Comparison of ENCODE assay signal across 10 cellular contexts in the genomic region with DNA sequence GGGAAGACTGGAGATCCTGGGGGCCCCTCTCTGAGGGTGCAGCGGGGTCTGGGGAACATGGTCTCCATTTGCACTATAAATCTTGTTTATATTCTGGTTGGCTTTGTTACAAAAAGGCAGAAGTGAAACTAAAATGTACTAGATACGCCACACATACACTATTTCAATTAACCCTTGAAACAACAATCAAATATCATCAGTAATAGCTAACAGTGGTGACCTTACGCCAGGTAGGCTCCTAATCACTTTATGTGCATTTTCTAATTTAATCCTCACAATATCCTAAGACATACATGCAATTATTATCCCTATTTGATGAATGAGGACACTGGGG. TPM values are rescaled to one million over a fixed set of nuclear protein-coding genes. Genes with fewer than 3 reads are reported as not detected.
DNase-seq lines count a peak whose midpoint lies in the region; ATAC-seq and TF ChIP-seq lines count a peak whose summit lies in the region.
"Had no signal": no experiment of that assay in that cellular context is flagged by ENCODE, and none has a peak within 500 bp of the region (broad histone marks: within the 10 kb centered on the region; RNA-seq: fewer than 3 reads in every experiment).

No MANE protein-coding gene starts in this region.

- H3K9me3 ChIP-seq in CD4-positive, alpha-beta T cell (ENCODE audit: control insufficient read depth, low read length): no peaks in the 10 kb centered on the region
- H3K9me3 ChIP-seq in esophagus squamous epithelium (no peaks in the 10 kb centered on the region), ovary (no peaks in the 10 kb centered on the region), GM23248 (ENCODE audit: low read depth) (no peaks in the 10 kb centered on the region)

- H3K36me3 Mint-ChIP-seq in CD4-positive, alpha-beta T cell (ENCODE audit: low read depth): no peaks in the 10 kb centered on the region

- H3K9me2 ChIP-seq in GM23248 (ENCODE audit: insufficient read depth): no peaks in the 10 kb centered on the region

- H3K4me2 ChIP-seq in GM23248 (ENCODE audit: unreplicated experiment): no peak overlapping the region

- H2AFZ ChIP-seq in GM23248: no peak overlapping the region

- in situ Hi-C loops in GM23248 (cut with MboI): no loop called here

- POLR2A ChIA-PET in CD4-positive, alpha-beta T cell (lab: Charles Lee): no interaction called here

- no peaks in the 10 kb centered on the region for H3K27me3 ChIP-seq in CD4-positive, alpha-beta T cell (ENCODE audit: control insufficient read depth, insufficient read depth, low read length)
- H3K27me3 ChIP-seq in esophagus squamous epithelium (no peaks in the 10 kb centered on the region), ovary (no peaks in the 10 kb centered on the region), GM23248 (replicated peaks; ENCODE audit: insufficient read depth) (no peaks in the 10 kb centered on the region)

- H3K4me1 Mint-ChIP-seq in CD4-positive, alpha-beta T cell (ENCODE audit: low read depth): peaks cover 12% of the 10 kb centered on the region

- H3K4me1 ChIP-seq in esophagus squamous epithelium (peaks cover 7 to 53% (median 28%) of the 10 kb centered on the region in 3 donors), ovary (ENCODE audit: insufficient read depth) (peaks cover 3% of the 10 kb centered on the region), GM23248 (ENCODE audit: insufficient read depth) (peaks cover 24% of the 10 kb centered on the region)

- intact Hi-C loops in CD4-positive, alpha-beta T cell (cut with DNase I, micrococcal nuclease): no loop called here
- intact Hi-C loops in esophagus squamous epithelium (cut with DNase I): no loop called here
- intact Hi-C loops in ovary (cut with DNase I): no loop called here

- WGBS in esophagus squamous epithelium, 2 donors: 33 to 46% methylated on average over 3 of the region's 3 CpGs
- WGBS in ovary, 3 donors: 73 to 86% (median 80%) methylated on average over 3 of the region's 3 CpGs
- WGBS in GM23248 (ENCODE audit: low coverage in 1 of 2, low lambda C conversion rate in 2 of 2, missing lambda C conversion rate in 2 of 2), 2 experiments: 83 to 85% methylated on average over 3 of the region's 3 CpGs

- H3K4me3 Mint-ChIP-seq in CD4-positive, alpha-beta T cell: peak overlapping the region; percentile 50

- TF ChIP-seq CTCF in CD4-positive, alpha-beta T cell (IDR thresholded peaks at IDR 0.05): no peak
- TF ChIP-seq CTCF in esophagus squamous epithelium (IDR thresholded peaks at IDR 0.05) (no peak), ovary (IDR thresholded peaks at IDR 0.05) (no peak)

- peak overlapping the region; percentile 11 to 49 (median 29) for H3K4me3 ChIP-seq in esophagus squamous epithelium
- H3K4me3 ChIP-seq in ovary: no peak overlapping the region
- no peak overlapping the region for H3K4me3 ChIP-seq in GM23248
- H3K4me3 ChIP-seq: lung had no signal

- H3K79me2 ChIP-seq in GM23248 (ENCODE audit: insufficient read depth): peaks cover 53% of the 10 kb centered on the region

- H3K9me3 Mint-ChIP-seq in CD4-positive, alpha-beta T cell: no peaks in the 10 kb centered on the region

- TF ChIP-seq POLR2A in esophagus squamous epithelium (IDR thresholded peaks at IDR 0.05) (no peak), ovary (IDR thresholded peaks at IDR 0.05) (no peak)

- no peaks in the 10 kb centered on the region for H3K36me3 ChIP-seq in esophagus squamous epithelium
- H3K36me3 ChIP-seq in ovary: no peaks in the 10 kb centered on the region
- no peaks in the 10 kb centered on the region for H3K36me3 ChIP-seq in GM23248 (ENCODE audit: low read depth)

- H3F3A ChIP-seq in GM23248 (ENCODE audit: insufficient read depth): peaks cover 14% of the 10 kb centered on the region; the same call in 1 of the 2 replicates

- ATAC-seq in CD4-positive, alpha-beta T cell (ENCODE audit: poor library complexity): no peak
- ATAC-seq in GM19467 (IDR thresholded peaks at IDR 0.05; ENCODE audit: unreplicated experiment) (peak; percentile 54), HG03521 (IDR thresholded peaks at IDR 0.05; ENCODE audit: unreplicated experiment) (peak; percentile 57)

- H4K20me1 ChIP-seq in GM23248 (ENCODE audit: insufficient read depth): no peaks in the 10 kb centered on the region

- no peak overlapping the region for H3K27ac Mint-ChIP-seq in CD4-positive, alpha-beta T cell

- H3K27ac ChIP-seq in CD4-positive, alpha-beta T cell (ENCODE audit: low read depth, low read length): no peak overlapping the region
- peak overlapping the region; percentile 50 to 65 (median 58) for H3K27ac ChIP-seq in esophagus squamous epithelium
- H3K27ac ChIP-seq in ovary: no peak overlapping the region
- no peak overlapping the region for H3K27ac ChIP-seq in GM23248

- CTCF ChIA-PET in CD4-positive, alpha-beta T cell (lab: Charles Lee): interaction anchor here (1.2 kb wide), 1 partner anchor 59 kb away, joined by 3 read pairs; no protein-coding TSS in a partner anchor

- no peak for TF ChIP-seq EP300 in ovary (IDR thresholded peaks at IDR 0.05)

- H3K9ac ChIP-seq in GM23248: no peak overlapping the region

- no peaks in the 10 kb centered on the region for H3K27me3 Mint-ChIP-seq in CD4-positive, alpha-beta T cell

- DNase-seq in CD4-positive, alpha-beta T cell: no peak
- no peak for DNase-seq in esophagus squamous epithelium (lab: John Stamatoyannopoulos, UW)
- DNase-seq in ovary: no peak
- DNase-seq in GM23248: no peak
- no peak for DNase-seq in NCI-H146 treated with DMSO at 0.1 percent for 48 hours (lab: John Stamatoyannopoulos, UW; ENCODE audit: unreplicated experiment)
- DNase-seq in NCI-H226: no peak
- DNase-seq: NCI-H1092 treated with DMSO at 0.1 percent for 48 hours had no signal

RNA-seq across cellular contexts. Expression of gene TBC1D9, which starts 35.1 kb away (rescaled TPM):
- total RNA-seq in CD4-positive, alpha-beta T cell: under 1 TPM; 0.20 to 0.33 TPM
- total RNA-seq in esophagus squamous epithelium: 10 to 100 TPM in 2 of 4 donors, 1 to 10 TPM in 2; 8.6 to 21.0 (median 11.5) TPM
- 10 to 100 TPM; 14.9 to 28.8 (median 21.4) TPM for total RNA-seq in ovary
- polyA plus RNA-seq in ovary: 10 to 100 TPM; 13.2 to 24.0 TPM
- total RNA-seq in GM23248 (2014; rRNA removed; shearing (Covaris generic)): 14.4 and 18.3 TPM in 2 replicates
- polyA plus RNA-seq in GM23248 (2016; fragmentation: Nextera tagmentation; extraction: Ambion mirVana): 4.4 and 4.6 TPM in 2 replicates

Comparison
In these comparisons a context has a peak if more than half of its experiments do, and no peak if none do; other contexts are left out.
1. H3K27ac ChIP-seq: peak in esophagus squamous epithelium (4 of 4); none in CD4-positive, alpha-beta T cell (single experiment), ovary (0 of 2) and GM23248 (single experiment).
2. H3K4me3 ChIP-seq: peak in esophagus squamous epithelium (4 of 4); none in ovary (single experiment) and GM23248 (single experiment).
3. RNA of gene TBC1D9, which starts 35.1 kb away (total RNA-seq): 14.9 to 28.8 TPM in ovary, 14.4 to 18.3 TPM in GM23248 and 8.6 to 21.0 TPM in esophagus squamous epithelium; 0.20 to 0.33 TPM in CD4-positive, alpha-beta T cell; every median in the first group is over 4 times any median in the second.